Comparison of ENCODE assay signal across 9 cellular contexts in the genomic region with DNA sequence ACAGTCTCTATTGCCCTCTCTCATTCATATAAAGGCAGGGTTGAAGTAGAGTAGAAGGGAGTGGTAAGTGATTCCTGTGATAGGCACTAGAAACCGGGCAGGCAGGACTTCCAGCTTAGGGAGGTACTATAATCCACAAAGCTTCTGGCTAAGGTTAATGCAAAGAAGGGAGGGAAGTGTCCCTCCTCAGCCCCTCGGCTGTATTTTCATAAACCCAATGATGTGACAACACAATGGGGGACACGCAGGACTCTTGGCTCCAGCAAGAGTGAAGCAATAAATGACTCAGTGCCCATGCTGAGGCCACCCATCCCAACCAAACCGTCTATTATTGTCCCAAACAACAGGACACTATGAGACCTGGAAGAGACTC.
A peak's percentile ranks its signal among the peaks of the same experiment; 100 is the strongest.
DNase-seq lines count a peak whose midpoint lies in the region; ATAC-seq and TF ChIP-seq lines count a peak whose summit lies in the region.
"Had no signal": no experiment of that assay in that cellular context is flagged by ENCODE, and none has a peak within 500 bp of the region (broad histone marks: within the 10 kb centered on the region; RNA-seq: fewer than 3 reads in every experiment).

No MANE protein-coding gene starts in this region.

- ATAC-seq in central memory CD8-positive, alpha-beta T cell (replicated peaks; ENCODE audit: extremely low read depth, poor library complexity, severe bottlenecking), result no peak
- no peak for ATAC-seq in HG02763 (IDR thresholded peaks at IDR 0.05; ENCODE audit: unreplicated experiment)

- no peaks in the 10 kb centered on the region for H4K20me1 ChIP-seq in neural progenitor cell (ENCODE audit: low read depth)

- H3K9me3 ChIP-seq in neural progenitor cell (ENCODE audit: low read depth), result no peaks in the 10 kb centered on the region

- TF ChIP-seq CTCF in GM12865 (IDR thresholded peaks at IDR 0.05; ENCODE audit: insufficient read depth, low read depth, low read length, missing control alignments) (no peak), neural progenitor cell (IDR thresholded peaks at IDR 0.05) (no peak)

- no peak overlapping the region for H3K4me2 ChIP-seq in neural progenitor cell

- no peaks in the 10 kb centered on the region for H3K79me2 ChIP-seq in neural progenitor cell (ENCODE audit: low read depth)

- TF ChIP-seq EP300 in Ishikawa (IDR thresholded peaks at IDR 0.05; ENCODE audit: borderline replicate concordance), result peak; percentile 87

- no peak for DNase-seq in GM12865 (ENCODE audit: low read depth)
- no peak for DNase-seq in central memory CD8-positive, alpha-beta T cell (ENCODE audit: low spot score in 2 of 2)
- DNase-seq in neural progenitor cell (ENCODE audit: low spot score), result no peak
- DNase-seq in NCI-H1105 treated with DMSO at 0.1 percent for 48 hours (lab: John Stamatoyannopoulos, UW), result no peak
- DNase-seq in NCI-H526 (lab: John Stamatoyannopoulos, UW), result no peak
- DNase-seq in HK-2 (ENCODE audit: unreplicated experiment), result no peak

- H3K4me3 Mint-ChIP-seq in central memory CD8-positive, alpha-beta T cell, result peak overlapping the region; percentile 98
- H3K4me3 Mint-ChIP-seq in neural progenitor cell, result no peak overlapping the region

- H3K9ac ChIP-seq in neural progenitor cell, result no peak overlapping the region

- no peaks in the 10 kb centered on the region for H3F3A ChIP-seq in neural progenitor cell (ENCODE audit: low read depth)

- no peak overlapping the region for H2AFZ ChIP-seq in neural progenitor cell (replicated peaks)

- H3K4me3 ChIP-seq in GM12865 (ENCODE audit: low read depth, low read length) (peak overlapping the region; percentile 8; the same call in 1 of the 2 replicates), neural progenitor cell (no peak overlapping the region)

- H3K27me3 ChIP-seq in neural progenitor cell, result no peaks in the 10 kb centered on the region

- no peaks in the 10 kb centered on the region for H3K9me3 Mint-ChIP-seq in central memory CD8-positive, alpha-beta T cell
- H3K9me3 Mint-ChIP-seq in neural progenitor cell, result no peaks in the 10 kb centered on the region

- H3K36me3 Mint-ChIP-seq in central memory CD8-positive, alpha-beta T cell (ENCODE audit: insufficient read depth), result peaks cover 78% of the 10 kb centered on the region
- no peaks in the 10 kb centered on the region for H3K36me3 Mint-ChIP-seq in neural progenitor cell

- H3K27ac ChIP-seq in neural progenitor cell, result no peak overlapping the region
- H3K27ac ChIP-seq: HL-60 had no signal

- no peaks in the 10 kb centered on the region for H3K27me3 Mint-ChIP-seq in central memory CD8-positive, alpha-beta T cell
- H3K27me3 Mint-ChIP-seq in neural progenitor cell (ENCODE audit: insufficient read depth, low read depth), result peaks cover 8% of the 10 kb centered on the region

- peaks cover 92% of the 10 kb centered on the region for H3K4me1 Mint-ChIP-seq in central memory CD8-positive, alpha-beta T cell
- H3K4me1 Mint-ChIP-seq in neural progenitor cell, result peaks cover 27% of the 10 kb centered on the region

- peak overlapping the region; percentile 90 for H3K27ac Mint-ChIP-seq in central memory CD8-positive, alpha-beta T cell (ENCODE audit: low read depth)
- peak overlapping the region; percentile 3 for H3K27ac Mint-ChIP-seq in neural progenitor cell

- 0 out of 2 replicates have a peak, but pooled peaks have one; percentile 10 for TF ChIP-seq RAD21 in Ishikawa (IDR thresholded peaks at IDR 0.05; ENCODE audit: low read depth)

- no peaks in the 10 kb centered on the region for H3K36me3 ChIP-seq in neural progenitor cell

- H3K4me1 ChIP-seq in neural progenitor cell, result peaks cover 11% of the 10 kb centered on the region

TF ChIP-seq in Ishikawa, 13 proteins besides CTCF, POLR2A, EP300 and RAD21:
- TF ChIP-seq CEBPB (IDR thresholded peaks at IDR 0.05) (peak; percentile 95), TAF1 (IDR thresholded peaks at IDR 0.05; ENCODE audit: low read depth) (no peak), YY1 (IDR thresholded peaks at IDR 0.05; ENCODE audit: low read depth) (0 out of 2 replicates have a peak, but pooled peaks have one; percentile 5), NFIC (IDR thresholded peaks at IDR 0.05) (peak; percentile 85; the same call in 1 of the 2 replicates), FOXM1 (IDR thresholded peaks at IDR 0.05; ENCODE audit: borderline replicate concordance, low read depth) (peak; percentile 66; the same call in 1 of the 2 replicates)
- TF ChIP-seq, protein P1, sequence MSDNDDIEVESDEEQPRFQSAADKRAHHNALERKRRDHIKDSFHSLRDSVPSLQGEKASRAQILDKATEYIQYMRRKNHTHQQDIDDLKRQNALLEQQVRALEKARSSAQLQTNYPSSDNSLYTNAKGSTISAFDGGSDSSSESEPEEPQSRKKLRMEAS (IDR thresholded peaks at IDR 0.05), result no peak
